In the genomic region with DNA sequence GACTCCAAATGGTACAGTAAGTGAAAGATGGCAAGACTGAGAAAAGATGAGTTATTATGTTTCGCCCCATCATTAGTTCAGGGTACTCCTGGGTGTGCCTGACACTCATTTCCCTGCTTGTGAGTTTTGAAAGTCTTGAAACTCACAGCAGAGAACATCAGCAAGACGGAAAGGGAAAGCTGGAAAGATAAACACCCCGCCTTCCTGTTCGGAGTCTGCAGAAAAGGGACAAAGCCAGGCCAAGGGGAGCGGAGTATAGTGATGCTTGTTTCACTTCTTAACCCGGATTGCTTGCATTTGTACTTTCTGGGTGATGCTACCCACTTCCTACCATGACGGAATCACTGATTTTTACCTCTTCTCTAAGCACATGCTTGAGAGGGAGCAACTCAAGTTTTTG, we compare ENCODE assay signal across 22 cellular contexts.
"Had no signal": no experiment of that assay in that cellular context is flagged by ENCODE, and none has a peak within 500 bp of the region (broad histone marks: within the 10 kb centered on the region; RNA-seq: fewer than 3 reads in every experiment).

No MANE protein-coding gene starts in this region.

- H3K9me3 ChIP-seq: gastroesophageal sphincter had no signal

- H3K27ac ChIP-seq: brain microvascular endothelial cell had no signal

- ATAC-seq: activated CD4-positive, alpha-beta T cell treated with anti-CD3 and anti-CD28 coated beads for 36 hours; activated T-cell treated with anti-CD3 and anti-CD28 coated beads, Interleukin-2, amount 50 U/mL, for 72 hours; esophagus mucosa; gastroesophageal sphincter had no signal

- H3K36me3 ChIP-seq: brain microvascular endothelial cell, gastroesophageal sphincter had no signal

- H3K27me3 ChIP-seq: brain microvascular endothelial cell, gastroesophageal sphincter had no signal

- DNase-seq: activated CD4-positive, alpha-beta memory T cell treated with anti-CD3 and anti-CD28 coated beads, Interleukin-2, amount 10 ng/mL, durations not matched to agents 7 days and 5 days; activated CD4-positive, alpha-beta T cell treated with anti-CD3 and anti-CD28 coated beads for 36 hours; activated CD4-positive, alpha-beta T cell treated with anti-CD3 and anti-CD28 coated beads, Interleukin-2, amount 10 ng/mL, durations not matched to agents 7 days and 5 days; activated CD4-positive, alpha-beta T cell treated with anti-CD3 and anti-CD28 coated beads, Interleukin-2, amount 50 U/mL, for 4 hours; activated CD4-positive, CD25-positive, alpha-beta regulatory T cell; activated CD4-positive, CD25-positive, alpha-beta regulatory T cell treated with anti-CD3 and anti-CD28 coated beads, Interleukin-2, amount 50 U/mL, for 72 hours; activated CD8-positive, alpha-beta memory T cell treated with anti-CD3 and anti-CD28 coated beads, Interleukin-2, amount 50 U/mL, for 48 hours; activated gamma-delta T cell; activated naive CD4-positive, alpha-beta T cell; activated naive CD4-positive, alpha-beta T cell treated with anti-CD3 and anti-CD28 coated beads, Interleukin-2, amount 50 U/mL, for 16 hours; activated T-cell treated with anti-CD3 and anti-CD28 coated beads for 4 hours; activated T-cell treated with anti-CD3 and anti-CD28 coated beads, Interleukin-2, amount 50 U/mL, for 24 hours; activated T-cell treated with anti-CD3 and anti-CD28 coated beads, Interleukin-2, amount 50 U/mL, for 72 hours; amniotic stem cell; anterior cingulate cortex; brain microvascular endothelial cell; cortex of kidney; effector CD8-positive, alpha-beta T cell; foreskin melanocyte; T-helper 2 cell had no signal

- H3K4me3 ChIP-seq: gastroesophageal sphincter had no signal
